In genomic region chrX:76605390-76605789, GRCh38 we compare ENCODE assay signal across 9 cellular contexts.
"Had no signal": no experiment of that assay in that cellular context is flagged by ENCODE, and none has a peak within 500 bp of the region (broad histone marks: within the 10 kb centered on the region; RNA-seq: fewer than 3 reads in every experiment).

No MANE protein-coding gene starts in this region.

- FAIRE-seq: HepG2 had no signal

- H3K4me3 ChIP-seq: GM23248, HAP-1 had no signal

- H3K9ac ChIP-seq: GM23248, KMS-11 had no signal

- DNase-seq: GM23248, GOT3, H7, KBM-7 had no signal

- ATAC-seq: HCT116, HepG2 had no signal

- H3K4me1 ChIP-seq: HAP-1 had no signal

- H3K27ac ChIP-seq: GM23248, HL-60, KMS-11 had no signal

- H3K36me3 ChIP-seq: HAP-1 had no signal

- H3K9me3 ChIP-seq: HAP-1 had no signal
